15 cellular contexts compared by ENCODE assay signal in the genomic region with DNA sequence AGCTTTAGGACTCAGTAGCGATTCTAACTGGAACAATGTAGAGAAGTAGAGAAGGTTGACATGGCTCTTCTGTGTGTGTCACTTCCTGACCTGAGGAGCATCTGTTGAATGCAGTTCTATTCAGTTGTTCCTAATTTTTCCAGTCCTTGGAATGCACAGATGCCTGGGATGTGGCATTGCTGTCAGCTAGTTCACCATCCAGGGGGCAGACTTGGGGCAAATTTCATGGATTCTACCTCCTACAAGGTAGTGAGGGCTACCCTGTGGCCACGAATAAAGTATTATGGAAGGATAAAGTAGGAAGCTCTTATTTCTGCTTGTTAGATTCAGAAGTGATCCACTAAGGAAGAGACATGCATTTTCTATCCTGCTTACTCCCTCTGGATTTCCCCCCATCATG.
DNase-seq lines count a peak whose midpoint lies in the region; ATAC-seq and TF ChIP-seq lines count a peak whose summit lies in the region.
"Had no signal": no experiment of that assay in that cellular context is flagged by ENCODE, and none has a peak within 500 bp of the region (broad histone marks: within the 10 kb centered on the region; RNA-seq: fewer than 3 reads in every experiment).

No MANE protein-coding gene starts in this region.

- no CpG with 5 or more reads among the region's 2 CpGs for WGBS in H9 (ENCODE audit: extremely low coverage, insufficient read length, low lambda C conversion rate)
- 65 to 83% methylated on average over 2 of the region's 2 CpGs for WGBS in heart right ventricle, 2 donors

- H4K8ac ChIP-seq in H9 (replicated peaks; ENCODE audit: insufficient read length, low read depth, low read length) = no peak overlapping the region

- H2AK5ac ChIP-seq in H9 (ENCODE audit: insufficient read length, low read length) = no peak overlapping the region

- no peak overlapping the region for H3K27ac Mint-ChIP-seq in H9
- H3K27ac Mint-ChIP-seq: CD4-positive, alpha-beta memory T cell had no signal

- no peak overlapping the region for H4K5ac ChIP-seq in H9 (ENCODE audit: insufficient read length, low read depth, low read length)

- no peak overlapping the region for H2BK12ac ChIP-seq in H9 (ENCODE audit: insufficient read length, low read depth, low read length)

- TF ChIP-seq EP300 in Ishikawa (IDR thresholded peaks at IDR 0.05; ENCODE audit: borderline replicate concordance) = no peak

- no peak overlapping the region for H3K9ac ChIP-seq in H9 (ENCODE audit: extremely low read depth, insufficient read length, low read length)

- no peaks in the 10 kb centered on the region for H3K36me3 Mint-ChIP-seq in H9 (ENCODE audit: insufficient read depth in 1 of 3, low read depth in 3 of 3)

- H3K4me1 Mint-ChIP-seq in H9 = peaks cover 5 to 12% of the 10 kb centered on the region in 2 experiments
- H3K4me1 Mint-ChIP-seq: CD4-positive, alpha-beta memory T cell had no signal

- no peak overlapping the region for H2BK5ac ChIP-seq in H9 (ENCODE audit: insufficient read length, low read length)

- H3K23ac ChIP-seq in H9 (ENCODE audit: insufficient read length, low read depth, low read length) = no peak overlapping the region

- no peak for ATAC-seq in foreskin keratinocyte
- no peak for ATAC-seq in heart right ventricle
- ATAC-seq in HG03342 (IDR thresholded peaks at IDR 0.05; ENCODE audit: unreplicated experiment) = no peak
- ATAC-seq: A549, K562 had no signal

- H3K4me3 ChIP-seq in heart right ventricle (no peak overlapping the region), SJCRH30 (no peak overlapping the region)
- H3K4me3 ChIP-seq: A549, K562 had no signal

- H3K4me3 Mint-ChIP-seq in H9 = no peak overlapping the region
- H3K4me3 Mint-ChIP-seq: CD4-positive, alpha-beta memory T cell had no signal

- peak; percentile 37; the same call in 2 of the 3 replicates for TF ChIP-seq CTCF in H9 (conservative IDR thresholded peaks at IDR 0.05)
- peak; percentile 4 for TF ChIP-seq CTCF in foreskin keratinocyte (conservative IDR thresholded peaks at IDR 0.05)
- no peak for TF ChIP-seq CTCF in heart right ventricle (IDR thresholded peaks at IDR 0.05)

- H4K20me1 ChIP-seq in H9 (ENCODE audit: control insufficient read depth, insufficient read depth, insufficient read length) = no peaks in the 10 kb centered on the region

- no peak overlapping the region for H2AFZ ChIP-seq in H9 (ENCODE audit: low read length)

- H3K27me3 ChIP-seq in H9 (ENCODE audit: insufficient read depth, low read length) = no peaks in the 10 kb centered on the region
- no peaks in the 10 kb centered on the region for H3K27me3 ChIP-seq in foreskin keratinocyte
- H3K27me3 ChIP-seq in heart right ventricle = no peaks in the 10 kb centered on the region
- H3K27me3 ChIP-seq in SJCRH30 = no peaks in the 10 kb centered on the region
- H3K27me3 ChIP-seq: BE2C had no signal

- no peak overlapping the region for H3T11ph ChIP-seq in H9 (ENCODE audit: low read length)

- no peaks in the 10 kb centered on the region for H3K23me2 ChIP-seq in H9 (ENCODE audit: insufficient read length, low read depth, low read length, poor library complexity, severe bottlenecking)

- no peak overlapping the region for H3K4ac ChIP-seq in H9 (ENCODE audit: low read depth, low read length)

- H3K14ac ChIP-seq in H9 (ENCODE audit: insufficient read depth, low read length) = no peak overlapping the region

- no peak overlapping the region for H2BK20ac ChIP-seq in H9 (ENCODE audit: low read depth, low read length, poor library complexity, severe bottlenecking)

- intact Hi-C loops in heart right ventricle (cut with DNase I) = loop anchor here in 1 of 10 donors (5.0 kb wide), 1 partner anchor 495 kb away; no protein-coding TSS in a partner anchor

- no peaks in the 10 kb centered on the region for H3K79me2 ChIP-seq in H9 (ENCODE audit: insufficient read depth, low read length)

- H3K79me1 ChIP-seq in H9 (ENCODE audit: insufficient read depth, low read depth, low read length, poor library complexity, severe bottlenecking) = no peaks in the 10 kb centered on the region

- no peak overlapping the region for H3K4me2 ChIP-seq in H9 (ENCODE audit: insufficient read depth, insufficient read length, low read length)
- H3K4me2 ChIP-seq: A549 had no signal

- H3K18ac ChIP-seq in H9 (ENCODE audit: insufficient read length, low read depth, low read length) = no peak overlapping the region

- H2BK120ac ChIP-seq in H9 (ENCODE audit: low read depth, low read length, poor library complexity, severe bottlenecking) = no peak overlapping the region

- no peak overlapping the region for H3K56ac ChIP-seq in H9 (ENCODE audit: insufficient read length, low read depth, low read length)

- H4K91ac ChIP-seq in H9 (ENCODE audit: insufficient read length, low read depth, low read length) = no peak overlapping the region

- no peaks in the 10 kb centered on the region for H3K9me3 Mint-ChIP-seq in H9
- H3K9me3 Mint-ChIP-seq: CD4-positive, alpha-beta memory T cell had no signal

- peaks cover 3% of the 10 kb centered on the region; the same call in 1 of the 2 replicates for H3K27me3 Mint-ChIP-seq in H9 (ENCODE audit: low read depth)
- H3K27me3 Mint-ChIP-seq: CD4-positive, alpha-beta memory T cell had no signal

- no peaks in the 10 kb centered on the region; the same call in 1 of the 2 replicates for H3K4me1 ChIP-seq in H9 (ENCODE audit: insufficient read depth, low read length)
- H3K4me1 ChIP-seq in foreskin keratinocyte = no peaks in the 10 kb centered on the region
- peaks cover 0 to 19% (median 0%) of the 10 kb centered on the region in 9 donors for H3K4me1 ChIP-seq in heart right ventricle
- H3K4me1 ChIP-seq in SJCRH30 = peaks cover 12% of the 10 kb centered on the region
- H3K4me1 ChIP-seq: A549 had no signal

- 0 out of 2 replicates have a peak, but pooled peaks have one; percentile 5 for TF ChIP-seq RAD21 in Ishikawa (IDR thresholded peaks at IDR 0.05; ENCODE audit: low read depth)

- no peaks in the 10 kb centered on the region for H3K9me3 ChIP-seq in H9 (ENCODE audit: control insufficient read depth, low read depth, low read length)
- H3K9me3 ChIP-seq in heart right ventricle = no peaks in the 10 kb centered on the region
- H3K9me3 ChIP-seq in SJCRH30 (replicated peaks) = no peaks in the 10 kb centered on the region
- H3K9me3 ChIP-seq: A549, BE2C had no signal

- H3K27ac ChIP-seq in H9 (ENCODE audit: insufficient read length, low read depth, low read length) = no peak overlapping the region
- no peak overlapping the region for H3K27ac ChIP-seq in foreskin keratinocyte
- peak overlapping the region in 1 of 10 donors; percentile 22 for H3K27ac ChIP-seq in heart right ventricle
- H3K27ac ChIP-seq in SJCRH30 = no peak overlapping the region
- H3K27ac ChIP-seq: A549, C4-2B had no signal

- H3K36me3 ChIP-seq in heart right ventricle = peaks cover 0 to 36% (median 0%) of the 10 kb centered on the region in 9 donors
- H3K36me3 ChIP-seq in SJCRH30 = no peaks in the 10 kb centered on the region
- H3K36me3 ChIP-seq: BE2C had no signal

- H2BK15ac ChIP-seq in H9 (ENCODE audit: low read depth, low read length) = no peak overlapping the region

- DNase-seq in H9 (no peak), foreskin keratinocyte (no peak), heart right ventricle (no peak), SJCRH30 (no peak)
- no peak for DNase-seq in activated CD8-positive, alpha-beta memory T cell treated with anti-CD3 and anti-CD28 coated beads, Interleukin-2, amount 50 U/mL, for 48 hours
- DNase-seq: BE2C; CD4-positive, alpha-beta memory T cell; DND-41; GDM1; Karpas-422 had no signal

TF ChIP-seq in Ishikawa, 13 proteins besides CTCF, POLR2A, EP300 and RAD21:
- TF ChIP-seq YY1 (IDR thresholded peaks at IDR 0.05; ENCODE audit: low read depth) = no peak
TF ChIP-seq in Ishikawa: peak in this region for 0.

Comparison
In these comparisons a context has a peak if more than half of its experiments do, and no peak if none do; other contexts are left out.
1. CTCF ChIP-seq: peak in H9 (single experiment) and foreskin keratinocyte (single experiment); none in heart right ventricle (0 of 9).